17 cellular contexts compared by ENCODE assay signal in the genomic region with DNA sequence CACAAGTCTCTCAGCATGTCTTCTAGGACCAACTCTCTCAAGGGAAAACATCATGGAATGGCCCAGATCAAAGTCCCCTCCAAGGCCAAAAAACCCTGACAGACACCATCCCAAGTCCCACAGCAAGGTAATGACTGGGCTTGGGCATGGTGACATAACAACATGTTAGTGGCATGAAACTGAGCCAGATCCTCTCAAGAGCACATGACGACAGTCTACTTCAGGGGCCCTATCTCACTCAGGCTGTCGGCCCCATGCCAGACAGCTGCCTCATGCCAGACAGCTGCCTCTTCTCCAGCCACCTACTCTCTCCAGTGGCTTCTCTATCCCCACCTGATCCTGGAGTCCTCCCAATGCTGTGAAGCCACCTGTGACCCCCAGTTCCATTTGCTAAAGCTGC. TPM values are rescaled to one million over a fixed set of nuclear protein-coding genes. Genes with fewer than 3 reads are reported as not detected.
A peak's percentile ranks its signal among the peaks of the same experiment; 100 is the strongest.
DNase-seq lines count a peak whose midpoint lies in the region; ATAC-seq and TF ChIP-seq lines count a peak whose summit lies in the region.
"Had no signal": no experiment of that assay in that cellular context is flagged by ENCODE, and none has a peak within 500 bp of the region (broad histone marks: within the 10 kb centered on the region; RNA-seq: fewer than 3 reads in every experiment).

No MANE protein-coding gene starts in this region.

- POLR2A ChIA-PET in MCF 10A (lab: Yijun Ruan, JAX) = no interaction called here

- H3K9ac ChIP-seq in mammary epithelial cell (ENCODE audit: insufficient read depth, low read length) = no peak overlapping the region
- peak overlapping the region; percentile 19 to 72 for H3K9ac ChIP-seq in colonic mucosa (ENCODE audit: low read depth in 2 of 2, low read length in 2 of 2)
- no peak overlapping the region for H3K9ac ChIP-seq in endodermal cell (ENCODE audit: extremely low read depth, low read length, poor library complexity, severe bottlenecking)

- H3K4me1 ChIP-seq in mammary epithelial cell (ENCODE audit: insufficient read depth, low read length) (no peaks in the 10 kb centered on the region), colonic mucosa (peaks cover 52% of the 10 kb centered on the region), muscle layer of duodenum (ENCODE audit: control insufficient read depth in 1 of 2, insufficient read depth in 2 of 2, low read length in 2 of 2) (peaks cover 35 to 56% of the 10 kb centered on the region in 2 donors), endodermal cell (ENCODE audit: control insufficient read depth, insufficient read depth, low read length) (no peaks in the 10 kb centered on the region)

- H3K27me3 Mint-ChIP-seq in MCF 10A (ENCODE audit: insufficient read depth, unreplicated experiment) (no peaks in the 10 kb centered on the region), type B pancreatic cell (no peaks in the 10 kb centered on the region), endodermal cell (ENCODE audit: insufficient read depth) (no peaks in the 10 kb centered on the region)
- no peaks in the 10 kb centered on the region for H3K27me3 Mint-ChIP-seq in stimulated activated memory B cell treated with anti-CD40 and anti-IgM and Interleukin-4, amounts not matched to agents 10 μg/mL and 1 μg/mL and 100 μg/mL, for 72 hours
- H3K27me3 Mint-ChIP-seq: stimulated activated naive CD8-positive, alpha-beta T cell treated with anti-CD3 and anti-CD28 coated beads, Interleukin-15, Interleukin-2, amounts not matched to agents 100 ng/mL and 50 ng/mL, for 24 hours had no signal

- intact Hi-C loops in MCF 10A (cut with micrococcal nuclease) (loop anchor here (10.0 kb wide), 1 partner anchor 75 kb away; no protein-coding TSS in a partner anchor), mammary epithelial cell (cut with micrococcal nuclease) (no loop called here), colonic mucosa (cut with DNase I) (no loop called here)

- H3K4me1 Mint-ChIP-seq in MCF 10A (ENCODE audit: insufficient read depth, unreplicated experiment) (no peaks in the 10 kb centered on the region), type B pancreatic cell (ENCODE audit: unreplicated experiment) (peaks cover 11% of the 10 kb centered on the region), endodermal cell (no peaks in the 10 kb centered on the region)
- H3K4me1 Mint-ChIP-seq in stimulated activated memory B cell treated with anti-CD40 and anti-IgM and Interleukin-4, amounts not matched to agents 10 μg/mL and 1 μg/mL and 100 μg/mL, for 72 hours = peaks cover 41% of the 10 kb centered on the region

- BruUV-seq in MCF 10A (replicated peaks; lab: Mats Ljungman, UMichigan) (no TSS peak), mammary epithelial cell (replicated peaks; lab: Mats Ljungman, UMichigan) (no TSS peak)

- no peak for TF ChIP-seq CTCF in MCF 10A (IDR thresholded peaks at IDR 0.05; ENCODE audit: unreplicated experiment)
- no peak for TF ChIP-seq CTCF in mammary epithelial cell (conservative IDR thresholded peaks at IDR 0.05 in 1 of 2, IDR thresholded peaks at IDR 0.05 in 1 of 2; ENCODE audit: extremely low read depth in 1 of 2, insufficient read depth in 1 of 2, low read depth in 1 of 2, low read length in 2 of 2)
- TF ChIP-seq CTCF in colonic mucosa (IDR thresholded peaks at IDR 0.05) = no peak
- no peak for TF ChIP-seq CTCF in type B pancreatic cell (conservative IDR thresholded peaks at IDR 0.05)
- TF ChIP-seq CTCF in endodermal cell (conservative IDR thresholded peaks at IDR 0.05) = no peak

- WGBS in mammary epithelial cell (ENCODE audit: low coverage, missing lambda C conversion rate) = 100% methylated on average over 2 of the region's 2 CpGs
- WGBS in endodermal cell (ENCODE audit: insufficient coverage in 1 of 2, insufficient read length in 1 of 2), 2 experiments = 95 to 100% methylated on average over 1 to 2 of the region's 2 CpGs

- H3K4me3 ChIP-seq in mammary epithelial cell (replicated peaks in 1 of 3; ENCODE audit: insufficient read depth in 1 of 3, low read depth in 2 of 3, low read length in 3 of 3) (no peak overlapping the region), colonic mucosa (no peak overlapping the region), muscle layer of duodenum (ENCODE audit: low read depth in 1 of 2, low read length in 2 of 2) (no peak overlapping the region), endodermal cell (ENCODE audit: low read length) (no peak overlapping the region)
- H3K4me3 ChIP-seq: BLaER1 treated with 17β-estradiol and CSF1 and Interleukin-3, amounts not matched to agents 10 nM and 100 nM had no signal

- H2AFZ ChIP-seq in mammary epithelial cell (ENCODE audit: low read depth, low read length) = no peak overlapping the region

- in situ Hi-C loops in mammary epithelial cell (cut with MboI; ENCODE audit: low sequenced_read_pairs in 2 of 2) = no loop called here

- H3K9me3 Mint-ChIP-seq in MCF 10A (ENCODE audit: unreplicated experiment) (no peaks in the 10 kb centered on the region), type B pancreatic cell (no peaks in the 10 kb centered on the region), endodermal cell (no peaks in the 10 kb centered on the region)
- H3K9me3 Mint-ChIP-seq in stimulated activated memory B cell treated with anti-CD40 and anti-IgM and Interleukin-4, amounts not matched to agents 10 μg/mL and 1 μg/mL and 100 μg/mL, for 72 hours = no peaks in the 10 kb centered on the region
- H3K9me3 Mint-ChIP-seq: stimulated activated naive CD8-positive, alpha-beta T cell treated with anti-CD3 and anti-CD28 coated beads, Interleukin-15, Interleukin-2, amounts not matched to agents 100 ng/mL and 50 ng/mL, for 24 hours had no signal

- CTCF ChIA-PET in MCF 10A (lab: Yijun Ruan, JAX) = interaction anchor here (1.2 to 3.5 kb wide), 3 partner anchors 17 to 214 kb away, joined by 3 to 18 read pairs (median 5); no protein-coding TSS in a partner anchor
- CTCF ChIA-PET in mammary epithelial cell (lab: Charles Lee; ENCODE audit: low non-redundant PET) = no interaction called here

- H3K27ac ChIP-seq in mammary epithelial cell (ENCODE audit: insufficient read depth, low read depth, low read length) (no peak overlapping the region), colonic mucosa (peak overlapping the region; percentile 73), muscle layer of duodenum (ENCODE audit: low read length) (peak overlapping the region; percentile 54), endodermal cell (ENCODE audit: low read depth, low read length) (no peak overlapping the region)
- H3K27ac ChIP-seq: BLaER1 treated with 17β-estradiol and CSF1 and Interleukin-3, amounts not matched to agents 10 nM and 100 nM had no signal

- no peaks in the 10 kb centered on the region for H4K20me1 ChIP-seq in mammary epithelial cell (ENCODE audit: insufficient read depth, low read length)

- H3K4me3 Mint-ChIP-seq in MCF 10A (ENCODE audit: unreplicated experiment) = no peak overlapping the region
- no peak overlapping the region for H3K4me3 Mint-ChIP-seq in type B pancreatic cell
- no peak overlapping the region for H3K4me3 Mint-ChIP-seq in endodermal cell
- no peak overlapping the region for H3K4me3 Mint-ChIP-seq in stimulated activated memory B cell treated with anti-CD40 and anti-IgM and Interleukin-4, amounts not matched to agents 10 μg/mL and 1 μg/mL and 100 μg/mL, for 72 hours
- H3K4me3 Mint-ChIP-seq: stimulated activated naive CD8-positive, alpha-beta T cell treated with anti-CD3 and anti-CD28 coated beads, Interleukin-15, Interleukin-2, amounts not matched to agents 100 ng/mL and 50 ng/mL, for 24 hours had no signal

- ATAC-seq in stimulated activated memory B cell treated with anti-CD40 and anti-IgM and Interleukin-4, amounts not matched to agents 10 μg/mL and 1 μg/mL and 100 μg/mL, for 72 hours = no peak
- ATAC-seq: activated CD4-positive, CD25-positive, alpha-beta regulatory T cell treated with anti-CD3 and anti-CD28 coated beads, Interleukin-2, amount 50 U/mL, for 24 hours had no signal

- dilution Hi-C loops in mammary epithelial cell (cut with HindIII; ENCODE audit: low sequenced_read_pairs) = loop anchor here (5.0 kb wide), 1 partner anchor 48 kb away; no protein-coding TSS in a partner anchor

- H3K79me2 ChIP-seq in mammary epithelial cell (ENCODE audit: insufficient read depth, low read length) = peaks cover 28% of the 10 kb centered on the region

- H3K36me3 ChIP-seq in mammary epithelial cell (ENCODE audit: insufficient read depth, low read length) (peaks cover 7% of the 10 kb centered on the region), colonic mucosa (no peaks in the 10 kb centered on the region), muscle layer of duodenum (ENCODE audit: control insufficient read depth in 1 of 2, insufficient read depth in 2 of 2, low read length in 2 of 2) (peaks cover 24 to 41% of the 10 kb centered on the region in 2 donors), endodermal cell (ENCODE audit: control insufficient read depth, insufficient read depth, low read length) (peaks cover 30% of the 10 kb centered on the region)

- peak overlapping the region; percentile 31 for H3K27ac Mint-ChIP-seq in MCF 10A (ENCODE audit: low read depth, unreplicated experiment)
- peak overlapping the region; percentile 10 for H3K27ac Mint-ChIP-seq in type B pancreatic cell
- no peak overlapping the region for H3K27ac Mint-ChIP-seq in endodermal cell
- no peak overlapping the region for H3K27ac Mint-ChIP-seq in stimulated activated memory B cell treated with anti-CD40 and anti-IgM and Interleukin-4, amounts not matched to agents 10 μg/mL and 1 μg/mL and 100 μg/mL, for 72 hours
- H3K27ac Mint-ChIP-seq: stimulated activated naive CD8-positive, alpha-beta T cell treated with anti-CD3 and anti-CD28 coated beads, Interleukin-15, Interleukin-2, amounts not matched to agents 100 ng/mL and 50 ng/mL, for 24 hours had no signal

- H3K4me2 ChIP-seq in mammary epithelial cell (ENCODE audit: insufficient read depth, low read depth, low read length) = no peak overlapping the region
- H3K4me2 ChIP-seq: BLaER1 treated with 17β-estradiol and CSF1 and Interleukin-3, amounts not matched to agents 10 nM and 100 nM had no signal

- no peaks in the 10 kb centered on the region for H3K9me3 ChIP-seq in mammary epithelial cell (replicated peaks; ENCODE audit: insufficient read depth, low read length)
- no peaks in the 10 kb centered on the region for H3K9me3 ChIP-seq in colonic mucosa
- no peaks in the 10 kb centered on the region for H3K9me3 ChIP-seq in muscle layer of duodenum (ENCODE audit: control insufficient read depth in 1 of 2, low read length in 2 of 2)
- H3K9me3 ChIP-seq in endodermal cell (ENCODE audit: control insufficient read depth, low read length) = no peaks in the 10 kb centered on the region
- H3K9me3 ChIP-seq: BLaER1 treated with 17β-estradiol and CSF1 and Interleukin-3, amounts not matched to agents 10 nM and 100 nM had no signal

- DNase-seq in MCF 10A (ENCODE audit: unreplicated experiment) (no peak), mammary epithelial cell (no peak), colonic mucosa (no peak), type B pancreatic cell (ENCODE audit: extremely low spot score, unreplicated experiment) (no peak), endodermal cell (no peak), NOMO-1 (lab: John Stamatoyannopoulos, UW; ENCODE audit: unreplicated experiment in 2 of 2) (no peak)
- DNase-seq: cerebellar nuclear complex, DND-41, H7, KG1, NCI-H226 had no signal

- H3K36me3 Mint-ChIP-seq in MCF 10A (ENCODE audit: insufficient read depth, unreplicated experiment) = peaks cover 35% of the 10 kb centered on the region
- peaks cover 5% of the 10 kb centered on the region for H3K36me3 Mint-ChIP-seq in type B pancreatic cell
- H3K36me3 Mint-ChIP-seq in endodermal cell (ENCODE audit: low read depth) = peaks cover 28% of the 10 kb centered on the region
- peaks cover 59% of the 10 kb centered on the region for H3K36me3 Mint-ChIP-seq in stimulated activated memory B cell treated with anti-CD40 and anti-IgM and Interleukin-4, amounts not matched to agents 10 μg/mL and 1 μg/mL and 100 μg/mL, for 72 hours

- H3K27me3 ChIP-seq in mammary epithelial cell (ENCODE audit: insufficient read depth, low read length) = no peaks in the 10 kb centered on the region
- H3K27me3 ChIP-seq in colonic mucosa = no peaks in the 10 kb centered on the region
- H3K27me3 ChIP-seq in muscle layer of duodenum (ENCODE audit: low read depth, low read length) = no peaks in the 10 kb centered on the region
- no peaks in the 10 kb centered on the region for H3K27me3 ChIP-seq in endodermal cell (ENCODE audit: control insufficient read depth, insufficient read depth, low read length, poor library complexity, severe bottlenecking)
- H3K27me3 ChIP-seq: BLaER1 treated with 17β-estradiol and CSF1 and Interleukin-3, amounts not matched to agents 10 nM and 100 nM had no signal

RNA-seq across cellular contexts. Expression of gene HSD11B2, which starts 18.4 kb away (rescaled TPM):
- total RNA-seq in MCF 10A (2022) = 0.42 and 0.86 TPM in 2 replicates
- total RNA-seq in mammary epithelial cell = 1 to 10 TPM in 1 of 2 donors, under 1 TPM in 1; 0.56 to 1.8 TPM
- polyA plus RNA-seq in mammary epithelial cell = 1.00 TPM
- not detected for polyA minus RNA-seq in mammary epithelial cell
- total RNA-seq in colonic mucosa = 100 to 1,000 TPM; 348 to 378 TPM
- 5.4 and 8.5 TPM in 2 replicates for total RNA-seq in type B pancreatic cell (ENCODE audit: low replicate concordance)
- total RNA-seq in endodermal cell = 10 to 100 TPM; 10.4 to 14.7 TPM
- polyA plus RNA-seq in endodermal cell (2013, experiment 1 of 2) = 11.9 TPM
- 8.4 TPM for polyA plus RNA-seq in endodermal cell (2013, experiment 2 of 2)

RNA-seq across cellular contexts. Expression of gene ATP6V0D1, which starts 31.6 kb away (rescaled TPM):
- total RNA-seq in MCF 10A (2022) (50.5 and 50.7 TPM in 2 replicates), mammary epithelial cell (100 to 1,000 TPM in 1 of 2 donors, 10 to 100 TPM in 1; 93.3 to 124 TPM), colonic mucosa (100 to 1,000 TPM; 194 to 195 TPM), type B pancreatic cell (ENCODE audit: low replicate concordance) (73.5 and 94.4 TPM in 2 replicates), endodermal cell (10 to 100 TPM; 56.0 to 58.3 TPM)
- polyA plus RNA-seq in mammary epithelial cell = 268 TPM
- polyA minus RNA-seq in mammary epithelial cell = 279 TPM
- polyA plus RNA-seq in endodermal cell (2013, experiment 1 of 2) = 55.7 TPM
- 51.4 TPM for polyA plus RNA-seq in endodermal cell (2013, experiment 2 of 2)

RNA-seq across cellular contexts. Expression of gene ZDHHC1, which starts 33.1 kb away (rescaled TPM):
- total RNA-seq in MCF 10A (2022) (5.9 and 7.6 TPM in 2 replicates), mammary epithelial cell (1 to 10 TPM; 5.3 to 6.3 TPM), colonic mucosa (1 to 10 TPM; 7.9 to 8.7 TPM), type B pancreatic cell (ENCODE audit: low replicate concordance) (10.1 and 11.3 TPM in 2 replicates), endodermal cell (10 to 100 TPM in 1 of 2 donors, 1 to 10 TPM in 1; 8.4 to 10.6 TPM)
- polyA plus RNA-seq in mammary epithelial cell = 2.4 TPM
- 0.88 TPM for polyA minus RNA-seq in mammary epithelial cell
- 7.8 TPM for polyA plus RNA-seq in endodermal cell (2013, experiment 1 of 2)
- 6.0 TPM for polyA plus RNA-seq in endodermal cell (2013, experiment 2 of 2)

RNA-seq across cellular contexts. Expression of gene AGRP, which starts 34.0 kb away (rescaled TPM):
- not detected in 2 replicates for total RNA-seq in MCF 10A (2022)
- total RNA-seq in mammary epithelial cell = not detected
- not detected for polyA plus RNA-seq in mammary epithelial cell
- not detected for polyA minus RNA-seq in mammary epithelial cell
- total RNA-seq in colonic mucosa = not detected
- not detected in 2 replicates for total RNA-seq in type B pancreatic cell (ENCODE audit: low replicate concordance)
- not detected for total RNA-seq in endodermal cell
- not detected for polyA plus RNA-seq in endodermal cell (2013, experiment 1 of 2)
- polyA plus RNA-seq in endodermal cell (2013, experiment 2 of 2) = not detected
- total RNA-seq: urinary bladder had no signal
- polyA plus RNA-seq: urinary bladder had no signal

RNA-seq across cellular contexts. Expression of gene TPPP3, which starts 56.0 kb away (rescaled TPM):
- not detected in 2 replicates for total RNA-seq in MCF 10A (2022)
- total RNA-seq in mammary epithelial cell = not detected
- 0.14 TPM for polyA plus RNA-seq in mammary epithelial cell
- polyA minus RNA-seq in mammary epithelial cell = not detected
- total RNA-seq in colonic mucosa = 10 to 100 TPM in 1 of 2 donors, 1 to 10 TPM in 1; 3.7 to 12.3 TPM
- 39.3 and 44.5 TPM in 2 replicates for total RNA-seq in type B pancreatic cell (ENCODE audit: low replicate concordance)
- under 1 TPM; 0.64 to 0.73 TPM for total RNA-seq in endodermal cell
- polyA plus RNA-seq in endodermal cell (2013, experiment 1 of 2) = 29.7 TPM
- polyA plus RNA-seq in endodermal cell (2013, experiment 2 of 2) = 19.5 TPM

Comparison
In these comparisons a context has a peak if more than half of its experiments do, and no peak if none do; other contexts are left out.
1. H3K27ac Mint-ChIP-seq: peak in MCF 10A (single experiment) and type B pancreatic cell (single experiment); none in endodermal cell (single experiment) and stimulated activated memory B cell treated with anti-CD40 and anti-IgM and Interleukin-4, amounts not matched to agents 10 μg/mL and 1 μg/mL and 100 μg/mL, for 72 hours (single experiment).
2. H3K27ac ChIP-seq: peak in colonic mucosa (single experiment) and muscle layer of duodenum (single experiment); none in mammary epithelial cell (single experiment) and endodermal cell (single experiment).
3. H3K9ac ChIP-seq: peak in colonic mucosa (2 of 2); none in mammary epithelial cell (single experiment) and endodermal cell (single experiment).
4. RNA of gene HSD11B2, which starts 18.4 kb away (total RNA-seq): 348 to 378 TPM in colonic mucosa; 10.4 to 14.7 TPM in endodermal cell, 5.4 to 8.5 TPM in type B pancreatic cell, 0.56 to 1.8 TPM in mammary epithelial cell and 0.42 to 0.86 TPM in MCF 10A; every median in the first group is over 10 times any median in the second.